In genomic region chr6:71982385-71982784, GRCh38 we compare ENCODE assay signal across 12 cellular contexts.
A peak's percentile ranks its signal among the peaks of the same experiment; 100 is the strongest.
DNase-seq lines count a peak whose midpoint lies in the region; ATAC-seq and TF ChIP-seq lines count a peak whose summit lies in the region.
"Had no signal": no experiment of that assay in that cellular context is flagged by ENCODE, and none has a peak within 500 bp of the region (broad histone marks: within the 10 kb centered on the region; RNA-seq: fewer than 3 reads in every experiment).

No MANE protein-coding gene starts in this region.

- no peaks in the 10 kb centered on the region for H3K9me3 Mint-ChIP-seq in CD8-positive, alpha-beta T cell

- CTCF ChIA-PET in CD8-positive, alpha-beta T cell (lab: Charles Lee), result no interaction called here
- CTCF ChIA-PET in RWPE1 (lab: Yijun Ruan, JAX), result no interaction called here

- TF ChIP-seq CTCF in CD8-positive, alpha-beta T cell (IDR thresholded peaks at IDR 0.05), result no peak
- no peak for TF ChIP-seq CTCF in RWPE1 (conservative IDR thresholded peaks at IDR 0.05; ENCODE audit: low read depth)

- H3K4me1 Mint-ChIP-seq in CD8-positive, alpha-beta T cell (ENCODE audit: low read depth), result no peaks in the 10 kb centered on the region
- H3K4me1 Mint-ChIP-seq: IgD-negative memory B cell had no signal

- no peaks in the 10 kb centered on the region for H3K9me3 ChIP-seq in CD8-positive, alpha-beta T cell (ENCODE audit: low read length)
- H3K9me3 ChIP-seq: psoas muscle had no signal

- no peak overlapping the region for H3K4me3 Mint-ChIP-seq in CD8-positive, alpha-beta T cell
- H3K4me3 Mint-ChIP-seq: IgD-negative memory B cell had no signal

- no peaks in the 10 kb centered on the region for H3K27me3 Mint-ChIP-seq in CD8-positive, alpha-beta T cell (ENCODE audit: low read depth)
- H3K27me3 Mint-ChIP-seq: IgD-negative memory B cell had no signal

- intact Hi-C loops in CD8-positive, alpha-beta T cell (cut with DNase I, micrococcal nuclease), result no loop called here

- no peak overlapping the region for H3K4me3 ChIP-seq in CD8-positive, alpha-beta T cell (ENCODE audit: low read depth, low read length)
- H3K4me3 ChIP-seq: psoas muscle had no signal

- POLR2A ChIA-PET in CD8-positive, alpha-beta T cell (lab: Charles Lee), result no interaction called here
- POLR2A ChIA-PET in RWPE1 (lab: Yijun Ruan, JAX; ENCODE audit: low non-redundant PET), result no interaction called here

- no peaks in the 10 kb centered on the region for H3K36me3 Mint-ChIP-seq in CD8-positive, alpha-beta T cell
- H3K36me3 Mint-ChIP-seq: IgD-negative memory B cell had no signal

- H3K4me1 ChIP-seq in CD8-positive, alpha-beta T cell (ENCODE audit: insufficient read depth, low read length), result no peaks in the 10 kb centered on the region
- H3K4me1 ChIP-seq: psoas muscle had no signal

- H3K27ac ChIP-seq in CD8-positive, alpha-beta T cell (ENCODE audit: low read depth, low read length), result no peak overlapping the region
- H3K27ac ChIP-seq in RWPE1, result no peak overlapping the region
- H3K27ac ChIP-seq: psoas muscle had no signal

- ATAC-seq in GM19324 (IDR thresholded peaks at IDR 0.05; ENCODE audit: low FRiP score, unreplicated experiment) (peak; percentile 74), HG02678 (IDR thresholded peaks at IDR 0.05; ENCODE audit: unreplicated experiment) (peak; percentile 80), HG03469 (IDR thresholded peaks at IDR 0.05; ENCODE audit: unreplicated experiment) (peak; percentile 94)
- no peak for ATAC-seq in CD8-positive, alpha-beta T cell
- ATAC-seq: psoas muscle had no signal

- DNase-seq in GM04503 (ENCODE audit: low read depth), result peak; percentile 13
- DNase-seq in CD8-positive, alpha-beta T cell, result no peak
- DNase-seq in activated CD8-positive, alpha-beta memory T cell treated with anti-CD3 and anti-CD28 coated beads for 24 hours, result no peak
- DNase-seq in UCSD-AML1 (lab: John Stamatoyannopoulos, UW; ENCODE audit: unreplicated experiment), result no peak
- DNase-seq in RWPE1 (ENCODE audit: low spot score), result no peak
- DNase-seq: kidney, NCI-H510A, psoas muscle had no signal

- no peak overlapping the region for H3K27ac Mint-ChIP-seq in CD8-positive, alpha-beta T cell
- H3K27ac Mint-ChIP-seq: IgD-negative memory B cell had no signal

- no peaks in the 10 kb centered on the region for H3K27me3 ChIP-seq in CD8-positive, alpha-beta T cell (ENCODE audit: insufficient read depth, low read length)

- no peaks in the 10 kb centered on the region for H3K36me3 ChIP-seq in CD8-positive, alpha-beta T cell (ENCODE audit: insufficient read depth, low read length)
